30 cellular contexts compared by ENCODE assay signal in genomic region chr6:46661500-46661899, GRCh38. TPM values are rescaled to one million over a fixed set of nuclear protein-coding genes. Genes with fewer than 3 reads are reported as not detected.
DNase-seq lines count a peak whose midpoint lies in the region; ATAC-seq, FAIRE-seq and TF ChIP-seq lines count a peak whose summit lies in the region.
"Had no signal": no experiment of that assay in that cellular context is flagged by ENCODE, and none has a peak within 500 bp of the region (broad histone marks: within the 10 kb centered on the region; RNA-seq: fewer than 3 reads in every experiment).

No MANE protein-coding gene starts in this region.

- H3K9ac ChIP-seq in GM12878 (ENCODE audit: control insufficient read depth, insufficient read depth, low read length) (no peak overlapping the region), neural cell (ENCODE audit: low read length) (no peak overlapping the region)
- H3K9ac ChIP-seq: BLaER1 had no signal

- DNase-seq in GM12878 (ENCODE audit: low read depth, low spot score) (no peak), sciatic nerve (ENCODE audit: low spot score) (no peak), mesenteric fat pad (ENCODE audit: low spot score) (no peak), globus pallidus (ENCODE audit: low spot score) (no peak)
- DNase-seq: 8988T; ACHN; BE2C; C1 segment of cervical spinal cord; CD4-positive, alpha-beta memory T cell; CD4-positive, CD25-positive, alpha-beta regulatory T cell; CD8-positive, alpha-beta memory T cell; COR-L47; DMS 273 treated with DMSO at 0.1 percent for 48 hours; DMS153; DMS53; DMS79; DND-41; EL; GDM1 had no signal

- no peak overlapping the region for H3K27ac ChIP-seq in GM12878 (ENCODE audit: control insufficient read depth, insufficient read depth)
- no peak overlapping the region for H3K27ac ChIP-seq in neural cell (ENCODE audit: low read length)
- H3K27ac ChIP-seq: BLaER1 had no signal

- H3K27me3 ChIP-seq in GM12878 (replicated peaks in 1 of 2; ENCODE audit: control insufficient read depth in 2 of 2, insufficient read depth in 2 of 2, low read length in 1 of 2) (no peaks in the 10 kb centered on the region; a peak in 1 of 4 replicates), neural cell (ENCODE audit: insufficient read depth, low read depth, low read length) (no peaks in the 10 kb centered on the region)
- H3K27me3 ChIP-seq: BE2C, BLaER1 had no signal

- CTCF ChIA-PET in GM12878 (lab: Yijun Ruan, JAX), result no interaction called here

- TF ChIP-seq POLR2A in GM12878 (IDR thresholded peaks at IDR 0.05; ENCODE audit: low read depth, low read length) (no peak), GM18505 (IDR thresholded peaks at IDR 0.05; ENCODE audit: borderline replicate concordance, extremely low read depth, insufficient read depth, insufficient read length) (no peak)

- TF ChIP-seq RAD21 in GM12878 (IDR thresholded peaks at IDR 0.05; ENCODE audit: insufficient read depth, low read depth, low read length), result no peak
- TF ChIP-seq RAD21 in neural cell (conservative IDR thresholded peaks at IDR 0.05), result no peak

- H3K36me3 ChIP-seq in GM12878 (ENCODE audit: control insufficient read depth in 2 of 2, insufficient read depth in 2 of 2, low read length in 1 of 2) (no peaks in the 10 kb centered on the region), neural cell (ENCODE audit: insufficient read depth, low read length) (no peaks in the 10 kb centered on the region)
- H3K36me3 ChIP-seq: BE2C, BLaER1 had no signal

- no peaks in the 10 kb centered on the region for H3F3A ChIP-seq in neural cell (ENCODE audit: insufficient read depth, low read length, poor library complexity, severe bottlenecking)

- no TSS peak for BruUV-seq in GM12878 (replicated peaks; lab: Mats Ljungman, UMichigan)

- TF ChIP-seq EP300 in GM12878 (IDR thresholded peaks at IDR 0.05; ENCODE audit: borderline replicate concordance in 1 of 2, control insufficient read depth in 1 of 2, low read depth in 2 of 2, low read length in 2 of 2) (no peak), neural cell (conservative IDR thresholded peaks at IDR 0.05; ENCODE audit: poor library complexity, severe bottlenecking) (peak; percentile 99)

- ATAC-seq in GM12878 (no peak), sciatic nerve (peak; percentile 41), GM18505 (IDR thresholded peaks at IDR 0.05; ENCODE audit: unreplicated experiment) (no peak)

- H4K20me1 ChIP-seq in GM12878 (ENCODE audit: control insufficient read depth, insufficient read depth) (no peaks in the 10 kb centered on the region), neural cell (ENCODE audit: insufficient read depth) (no peaks in the 10 kb centered on the region)
- H4K20me1 ChIP-seq: BLaER1 had no signal

- no peak overlapping the region for H2AFZ ChIP-seq in GM12878 (ENCODE audit: control insufficient read depth, low read depth, low read length)
- H2AFZ ChIP-seq in neural cell (ENCODE audit: low read depth, low read length), result no peak overlapping the region

- FAIRE-seq in GM12878 (lab: Jason Lieb, UNC), result peak; percentile 41
- FAIRE-seq: A204.1, GM12891, GM18507 had no signal

- no peaks in the 10 kb centered on the region for H3K9me3 ChIP-seq in GM12878 (replicated peaks; ENCODE audit: control insufficient read depth, insufficient read depth, low read length)
- no peaks in the 10 kb centered on the region for H3K9me3 ChIP-seq in neural cell (ENCODE audit: low read length)
- H3K9me3 ChIP-seq: BE2C, BLaER1 had no signal

- RAD21 ChIA-PET in GM12878 (lab: Charles Lee; ENCODE audit: unreplicated experiment), result no interaction called here

- SMC1A ChIA-PET in GM12878 (lab: Charles Lee; ENCODE audit: uncharacterized antibody, unreplicated experiment), result no interaction called here

- WGBS in GM12878 (ENCODE audit: insufficient coverage, insufficient replicate concordance, low lambda C conversion rate, missing lambda C conversion rate), result 48% methylated on average over 2 of the region's 2 CpGs

- in situ Hi-C loops in GM12878 (cut with MboI), result no loop called here

- H3K79me2 ChIP-seq in GM12878 (ENCODE audit: control insufficient read depth, insufficient read depth, low read length) (no peaks in the 10 kb centered on the region), neural cell (replicated peaks; ENCODE audit: insufficient read depth, low read length) (no peaks in the 10 kb centered on the region)

- H3K4me1 ChIP-seq in GM12878 (ENCODE audit: control insufficient read depth, insufficient read depth, low read length), result no peaks in the 10 kb centered on the region
- H3K4me1 ChIP-seq: BE2C, BLaER1 had no signal

- intact Hi-C loops in GM12878 (cut with micrococcal nuclease; ENCODE audit: unreplicated experiment) (no loop called here), sciatic nerve (cut with DNase I) (no loop called here)

- no peaks in the 10 kb centered on the region for H3K9me2 ChIP-seq in neural cell (ENCODE audit: insufficient read depth, low read length)

- POLR2A ChIA-PET in GM12878 (lab: Charles Lee), result no interaction called here

- TF ChIP-seq CTCF in GM12878 (IDR thresholded peaks at IDR 0.05 in 2 of 3, conservative IDR thresholded peaks at IDR 0.05 in 1 of 3; ENCODE audit: control insufficient read depth in 2 of 3, extremely low read depth in 1 of 3, insufficient read depth in 1 of 3, low read depth in 3 of 3, low read length in 3 of 3) (no peak), neural cell (IDR thresholded peaks at IDR 0.05; ENCODE audit: poor library complexity, severe bottlenecking) (no peak)

- H3K4me3 ChIP-seq in GM12878, result no peak overlapping the region
- H3K4me3 ChIP-seq in neural cell (ENCODE audit: low read length), result no peak overlapping the region
- H3K4me3 ChIP-seq: BLaER1 had no signal

- no peak overlapping the region for H3K4me2 ChIP-seq in GM12878 (ENCODE audit: control insufficient read depth, insufficient read depth)
- no peak overlapping the region for H3K4me2 ChIP-seq in neural cell (ENCODE audit: low read length)
- H3K4me2 ChIP-seq: BLaER1 had no signal

TF ChIP-seq in neural cell, 6 proteins besides CTCF, POLR2A, EP300 and RAD21 (continues in another document):
- no peak for TF ChIP-seq SMC3 (conservative IDR thresholded peaks at IDR 0.05; ENCODE audit: poor library complexity)

RNA-seq across cellular contexts. Expression of gene SLC25A27, which starts 8.7 kb away (rescaled TPM):
- total RNA-seq in GM12878 (2013; cell fraction: nucleolus; rRNA removed), result not detected in 2 replicates
- total RNA-seq in GM12878 (2014; rRNA removed), result not detected in 2 replicates
- not detected in 2 replicates for total RNA-seq in GM12878 (2014; rRNA removed; fragmentation: Illumina TruSeq; extraction: Trizol)
- total RNA-seq in GM12878 (2021), result not detected in 2 replicates
- not detected for polyA plus RNA-seq in GM12878 (2011; ENCODE audit: low read depth)
- 0.33 TPM in 1 of 2 replicates, not detected in the other for polyA plus RNA-seq in GM12878 (2011; rRNA removed)
- not detected in 2 replicates for polyA plus RNA-seq in GM12878 (2011; cell fraction: cytosol; rRNA removed)
- polyA plus RNA-seq in GM12878 (2011; cell fraction: nucleus; rRNA removed), result not detected in 2 replicates
- polyA plus RNA-seq in GM12878 (2012), result not detected in 2 replicates
- polyA plus RNA-seq in GM12878 (2014; fragmentation: Illumina TruSeq; extraction: Trizol), result not detected in 2 replicates
- not detected for polyA plus RNA-seq in GM12878 (2014; fragmentation: Nextera tagmentation; extraction: Ambion mirVana)
- polyA plus RNA-seq in GM12878 (2014; rRNA removed), result not detected in 2 replicates
- polyA plus RNA-seq in GM12878 (2016; fragmentation: Nextera tagmentation; extraction: Ambion mirVana), result not detected
- not detected in 2 replicates for polyA minus RNA-seq in GM12878 (2011; rRNA and poly(A)+ RNA removed)
- polyA minus RNA-seq in GM12878 (2011; cell fraction: cytosol; rRNA and poly(A)+ RNA removed), result not detected in 2 replicates
- not detected in 2 replicates for polyA minus RNA-seq in GM12878 (2011; cell fraction: nucleus; rRNA and poly(A)+ RNA removed)
- polyA plus RNA-seq in neural cell, result 31.1 and 44.5 TPM in 2 replicates
- 18.6 and 28.0 TPM in 2 replicates for polyA minus RNA-seq in neural cell
- 49.0 TPM for total RNA-seq in sciatic nerve
- 12.9 TPM for total RNA-seq in mesenteric fat pad
- total RNA-seq: G401 had no signal
- polyA plus RNA-seq: CD4-positive, alpha-beta memory T cell; CD8-positive, alpha-beta memory T cell had no signal

RNA-seq across cellular contexts. Expression of gene CYP39A1, which starts 8.9 kb away (rescaled TPM):
- not detected in 2 replicates for total RNA-seq in GM12878 (2013; cell fraction: nucleolus; rRNA removed)
- total RNA-seq in GM12878 (2014; rRNA removed) (not detected in 2 replicates), GM12878 (2014; rRNA removed; fragmentation: Illumina TruSeq; extraction: Trizol) (not detected in 2 replicates), GM12878 (2021) (not detected in 2 replicates), sciatic nerve (8.3 TPM), mesenteric fat pad (1.1 TPM)
- not detected for polyA plus RNA-seq in GM12878 (2011; ENCODE audit: low read depth)
- polyA plus RNA-seq in GM12878 (2011; rRNA removed) (not detected in 2 replicates), GM12878 (2014; fragmentation: Illumina TruSeq; extraction: Trizol) (not detected in 2 replicates), GM12878 (2014; fragmentation: Nextera tagmentation; extraction: Ambion mirVana) (not detected), GM12878 (2014; rRNA removed) (not detected in 2 replicates), GM12878 (2016; fragmentation: Nextera tagmentation; extraction: Ambion mirVana) (not detected), neural cell (1.4 and 2.0 TPM in 2 replicates)
- not detected in 2 replicates for polyA plus RNA-seq in GM12878 (2011; cell fraction: cytosol; rRNA removed)
- polyA plus RNA-seq in GM12878 (2011; cell fraction: nucleus; rRNA removed), result not detected in 2 replicates
- polyA plus RNA-seq in GM12878 (2012), result not detected in 2 replicates
- not detected in 2 replicates for polyA minus RNA-seq in GM12878 (2011; rRNA and poly(A)+ RNA removed)
- polyA minus RNA-seq in GM12878 (2011; cell fraction: cytosol; rRNA and poly(A)+ RNA removed), result not detected in 2 replicates
- polyA minus RNA-seq in GM12878 (2011; cell fraction: nucleus; rRNA and poly(A)+ RNA removed), result not detected in 2 replicates
- 1.0 and 2.2 TPM in 2 replicates for polyA minus RNA-seq in neural cell
- total RNA-seq: A673; CD4-positive, alpha-beta memory T cell; CD4-positive, CD25-positive, alpha-beta regulatory T cell; CD8-positive, alpha-beta memory T cell; G401 had no signal
- polyA plus RNA-seq: AG04450; CD14-positive monocyte; CD4-positive, alpha-beta memory T cell; CD8-positive, alpha-beta memory T cell had no signal

RNA-seq across cellular contexts. Expression of gene TDRD6, which starts 26.2 kb away (rescaled TPM):
- total RNA-seq in GM12878 (2013; cell fraction: nucleolus; rRNA removed), result not detected in 2 replicates
- total RNA-seq in GM12878 (2014; rRNA removed) (not detected in 2 replicates), GM12878 (2014; rRNA removed; fragmentation: Illumina TruSeq; extraction: Trizol) (not detected in 2 replicates), GM12878 (2021) (not detected in 2 replicates), sciatic nerve (1.9 TPM), mesenteric fat pad (0.58 TPM)
- not detected for polyA plus RNA-seq in GM12878 (2011; ENCODE audit: low read depth)
- polyA plus RNA-seq in GM12878 (2011; rRNA removed) (not detected in 2 replicates), GM12878 (2014; fragmentation: Illumina TruSeq; extraction: Trizol) (not detected in 2 replicates), GM12878 (2014; fragmentation: Nextera tagmentation; extraction: Ambion mirVana) (not detected), GM12878 (2014; rRNA removed) (not detected in 2 replicates), GM12878 (2016; fragmentation: Nextera tagmentation; extraction: Ambion mirVana) (not detected), neural cell (0.84 and 0.92 TPM in 2 replicates)
- polyA plus RNA-seq in GM12878 (2011; cell fraction: cytosol; rRNA removed), result not detected in 2 replicates
- polyA plus RNA-seq in GM12878 (2011; cell fraction: nucleus; rRNA removed), result not detected in 2 replicates
- polyA plus RNA-seq in GM12878 (2012), result not detected in 2 replicates
- not detected in 2 replicates for polyA minus RNA-seq in GM12878 (2011; rRNA and poly(A)+ RNA removed)
- polyA minus RNA-seq in GM12878 (2011; cell fraction: cytosol; rRNA and poly(A)+ RNA removed), result not detected in 2 replicates
- not detected in 2 replicates for polyA minus RNA-seq in GM12878 (2011; cell fraction: nucleus; rRNA and poly(A)+ RNA removed)
- 1.2 TPM in 2 replicates for polyA minus RNA-seq in neural cell
- total RNA-seq: A673; CD4-positive, CD25-positive, alpha-beta regulatory T cell; CD8-positive, alpha-beta memory T cell; Daoy; G401 had no signal
- polyA plus RNA-seq: AG04450; CD4-positive, alpha-beta memory T cell; CD4-positive, CD25-positive, alpha-beta regulatory T cell; CD8-positive, alpha-beta memory T cell had no signal

Comparison
In these comparisons a context has a peak if more than half of its experiments do, and no peak if none do; other contexts are left out.
1. RNA of gene SLC25A27, which starts 8.7 kb away (total RNA-seq): 49.0 TPM in sciatic nerve (single experiment) and 12.9 TPM in mesenteric fat pad (single experiment); not detected in GM12878; every median in the first group is over 10 times any median in the second.